In the genomic region with DNA sequence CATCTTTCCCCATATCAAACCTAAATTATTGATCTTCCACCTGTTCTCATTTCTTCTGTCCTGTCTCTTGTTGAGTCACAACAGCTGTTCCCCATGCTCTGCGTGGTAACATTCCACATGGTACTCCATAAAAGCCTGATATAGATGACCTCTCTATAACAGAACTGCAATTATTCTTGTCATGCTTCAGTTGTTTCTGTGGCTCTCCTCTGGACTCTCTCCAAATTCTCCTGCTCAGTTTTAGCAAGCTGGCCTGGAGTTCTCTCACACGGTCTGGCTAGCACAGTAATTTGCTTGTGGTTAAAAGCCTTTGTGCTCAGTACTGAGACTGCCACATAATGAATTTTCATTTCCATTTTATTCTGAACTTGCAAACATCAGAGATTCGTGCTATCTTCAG, we compare ENCODE assay signal across 9 cellular contexts. TPM values are rescaled to one million over a fixed set of nuclear protein-coding genes. Genes with fewer than 3 reads are reported as not detected.
DNase-seq lines count a peak whose midpoint lies in the region; ATAC-seq lines count a peak whose summit lies in the region.
"Had no signal": no experiment of that assay in that cellular context is flagged by ENCODE, and none has a peak within 500 bp of the region (broad histone marks: within the 10 kb centered on the region; RNA-seq: fewer than 3 reads in every experiment).

No MANE protein-coding gene starts in this region.

- peak overlapping the region; percentile 14 for H3K4me2 ChIP-seq in skeletal muscle satellite cell (ENCODE audit: low read length)

- peak; percentile 88 for DNase-seq in NCI-H2107 (lab: John Stamatoyannopoulos, UW)
- DNase-seq in fibroblast of gingiva (ENCODE audit: low read depth) = peak; percentile 80
- no peak for DNase-seq in effector CD4-positive, alpha-beta T cell
- DNase-seq in activated naive CD4-positive, alpha-beta T cell (lab: John Stamatoyannopoulos, UW) = no peak
- DNase-seq in GOT3 (lab: John Stamatoyannopoulos, UW) = no peak

- H3K27me3 ChIP-seq in skeletal muscle satellite cell (ENCODE audit: control insufficient read depth, insufficient read depth, low read length) = no peaks in the 10 kb centered on the region

- H3K9me3 ChIP-seq in skeletal muscle satellite cell (replicated peaks; ENCODE audit: low read length) = no peaks in the 10 kb centered on the region

- H3K4me1 ChIP-seq in skeletal muscle satellite cell (ENCODE audit: control insufficient read depth, insufficient read depth, low read length) = peaks cover 22% of the 10 kb centered on the region

- peak; percentile 65 for ATAC-seq in GM21390 (IDR thresholded peaks at IDR 0.05; ENCODE audit: unreplicated experiment)
- ATAC-seq: Panc1 had no signal

- H3K9ac ChIP-seq in skeletal muscle satellite cell (ENCODE audit: low read depth, low read length) = no peak overlapping the region

- no peak overlapping the region for H3K4me3 ChIP-seq in skeletal muscle satellite cell (ENCODE audit: low read length)
- H3K4me3 ChIP-seq: lung had no signal

- H3K36me3 ChIP-seq in skeletal muscle satellite cell (ENCODE audit: insufficient read depth, low read length) = peaks cover 4% of the 10 kb centered on the region

RNA-seq across cellular contexts. Expression of gene LRRC39, which starts 10.6 kb away (rescaled TPM):
- under 0.01 and 0.44 TPM in 2 replicates for total RNA-seq in skeletal muscle satellite cell (2012; rRNA removed)

RNA-seq across cellular contexts. Expression of gene TRMT13, which starts 55.7 kb away (rescaled TPM):
- total RNA-seq in skeletal muscle satellite cell (2012; rRNA removed) = 10.9 and 15.3 TPM in 2 replicates

RNA-seq across cellular contexts. Expression of gene SASS6, which starts 55.9 kb away (rescaled TPM):
- total RNA-seq in skeletal muscle satellite cell (2012; rRNA removed) = 3.5 and 3.7 TPM in 2 replicates

Comparison
In these comparisons a context has a peak if more than half of its experiments do, and no peak if none do; other contexts are left out.
1. DNase-seq: peak in NCI-H2107 (single experiment) and fibroblast of gingiva (single experiment); none in effector CD4-positive, alpha-beta T cell (single experiment), activated naive CD4-positive, alpha-beta T cell (0 of 4) and GOT3 (single experiment).